ENCODE assay signal across 29 cellular contexts in the genomic region with DNA sequence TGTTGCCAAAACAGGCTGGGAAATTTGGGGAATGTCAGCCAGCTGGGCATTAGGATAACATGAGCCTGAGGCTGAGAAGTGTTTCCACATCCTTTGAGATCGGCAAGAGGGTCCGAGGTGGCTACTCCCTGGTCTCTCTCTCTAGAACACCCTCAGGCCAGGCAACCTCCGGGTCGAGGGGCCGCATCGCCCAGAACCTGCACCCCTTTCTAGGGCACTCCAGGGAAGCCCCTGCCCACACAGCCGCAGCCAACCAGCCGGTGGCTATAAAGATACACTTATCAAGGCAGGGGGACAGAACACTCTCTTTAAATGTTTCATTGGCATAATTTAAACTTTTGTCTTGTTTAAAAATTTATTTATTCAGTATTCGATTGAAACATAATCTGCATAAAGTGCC.
"Had no signal": no experiment of that assay in that cellular context is flagged by ENCODE, and none has a peak within 500 bp of the region (broad histone marks: within the 10 kb centered on the region; RNA-seq: fewer than 3 reads in every experiment).

No MANE protein-coding gene starts in this region.

- ATAC-seq: activated CD4-positive, CD25-positive, alpha-beta regulatory T cell treated with anti-CD3 and anti-CD28 coated beads, Interleukin-2, amount 50 U/mL, for 24 hours; activated CD8-positive, alpha-beta T cell treated with anti-CD3 and anti-CD28 coated beads for 36 hours; activated T-cell treated with anti-CD3 and anti-CD28 coated beads, Interleukin-2, amount 50 U/mL, for 4 hours; activated T-helper 17 cell treated with anti-CD3 and anti-CD28 coated beads, Interleukin-2, amount 50 U/mL, for 72 hours; body of pancreas; gastroesophageal sphincter; T-helper 17 cell had no signal

- H3K4me3 ChIP-seq: body of pancreas, esophagus squamous epithelium, gastroesophageal sphincter had no signal

- H3K27ac ChIP-seq: body of pancreas, epithelial cell of prostate, esophagus squamous epithelium, gastroesophageal sphincter, WERI-Rb-1 had no signal

- H3K9me3 ChIP-seq: body of pancreas, esophagus squamous epithelium, gastroesophageal sphincter had no signal

- DNase-seq: activated B cell treated with CpG ODN at 0.5 μM for 24 hours; activated CD4-positive, alpha-beta T cell treated with anti-CD3 and anti-CD28 coated beads for 48 hours; activated CD4-positive, alpha-beta T cell treated with anti-CD3 and anti-CD28 coated beads, Interleukin-2, amount 50 U/mL, for 1 hour; activated CD4-positive, alpha-beta T cell treated with anti-CD3 and anti-CD28 coated beads, Interleukin-2, amount 50 U/mL, for 48 hours; activated CD8-positive, alpha-beta memory T cell treated with anti-CD3 and anti-CD28 coated beads for 24 hours; activated CD8-positive, alpha-beta T cell treated with anti-CD3 and anti-CD28 coated beads for 36 hours; activated effector memory CD4-positive, alpha-beta T cell treated with Interleukin-2 at 50 U/mL for 16 hours; activated gamma-delta T cell treated with Interleukin-2 at 50 U/mL for 16 hours; activated naive CD4-positive, alpha-beta T cell treated with anti-CD3 and anti-CD28 coated beads, Interleukin-2, amount 50 U/mL, for 16 hours; activated naive CD4-positive, alpha-beta T cell treated with Interleukin-2 at 50 U/mL for 16 hours; activated T-cell treated with anti-CD3 and anti-CD28 coated beads, Interleukin-2, amount 50 U/mL, for 4 hours; amniotic stem cell; anterior cingulate cortex; body of pancreas; caudate nucleus; effector CD8-positive, alpha-beta T cell; esophagus squamous epithelium; foreskin melanocyte; T-helper 1 cell; T-helper 17 cell; T1000; WERI-Rb-1 had no signal

- H3K27me3 ChIP-seq: body of pancreas, esophagus squamous epithelium, gastroesophageal sphincter had no signal

- FAIRE-seq: colon, endometrium, endothelial cell of umbilical vein had no signal
